ENCODE assay signal across 18 cellular contexts in the genomic region with DNA sequence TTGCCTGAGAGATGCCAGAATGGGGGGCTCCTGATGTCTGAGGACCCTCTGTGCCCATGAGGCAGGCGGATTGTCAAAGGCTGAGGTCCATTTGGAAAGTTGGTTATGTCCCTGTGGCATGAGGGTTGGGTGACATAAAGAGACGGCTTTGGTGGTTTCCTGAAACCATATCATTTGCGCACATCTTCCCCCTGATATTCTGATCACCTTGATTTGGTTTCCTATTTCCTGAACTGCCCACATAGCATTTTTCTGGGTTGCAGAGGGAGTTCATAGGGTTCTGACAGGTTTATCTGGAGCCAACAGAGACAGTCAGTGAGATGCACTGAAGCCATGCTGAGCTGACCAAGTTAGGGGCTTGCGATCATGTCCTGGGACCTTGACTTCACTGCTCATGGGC. TPM values are rescaled to one million over a fixed set of nuclear protein-coding genes. Genes with fewer than 3 reads are reported as not detected.
DNase-seq lines count a peak whose midpoint lies in the region; ATAC-seq and TF ChIP-seq lines count a peak whose summit lies in the region.
"Had no signal": no experiment of that assay in that cellular context is flagged by ENCODE, and none has a peak within 500 bp of the region (broad histone marks: within the 10 kb centered on the region; RNA-seq: fewer than 3 reads in every experiment).

No MANE protein-coding gene starts in this region.

- no peaks in the 10 kb centered on the region for H3F3A ChIP-seq in Loucy (ENCODE audit: low read depth)

- intact Hi-C loops in left ventricle myocardium inferior (cut with micrococcal nuclease), result loop anchor here (10.0 kb wide), 1 partner anchor 331 kb away; a partner anchor contains a TSS

- no peaks in the 10 kb centered on the region for H3K9me3 Mint-ChIP-seq in activated CD8-positive, alpha-beta memory T cell treated with anti-CD3 and anti-CD28 coated beads, Interleukin-2, amount 10 ng/mL, durations not matched to agents 7 days and 5 days (ENCODE audit: low read depth)

- CTCF ChIA-PET in activated CD8-positive, alpha-beta memory T cell treated with anti-CD3 and anti-CD28 coated beads, Interleukin-2, amount 10 ng/mL, durations not matched to agents 7 days and 5 days (lab: Charles Lee), result interaction anchor here (3.9 kb wide), 1 partner anchor 333 kb away, joined by 19 read pairs; no protein-coding TSS in a partner anchor

- H2AFZ ChIP-seq in Loucy (ENCODE audit: low read length), result no peak overlapping the region

- peak overlapping the region; percentile 97 for H3K27ac ChIP-seq in neutrophil
- no peak overlapping the region for H3K27ac ChIP-seq in left ventricle myocardium inferior (replicated peaks)

- H3K4me1 ChIP-seq in Loucy (ENCODE audit: insufficient read depth, low read length, poor library complexity, severe bottlenecking), result peaks cover 10% of the 10 kb centered on the region
- peaks cover 75 to 81% of the 10 kb centered on the region in 2 experiments for H3K4me1 ChIP-seq in neutrophil (ENCODE audit: control insufficient read depth in 1 of 2, insufficient read depth in 1 of 2, low read depth in 1 of 2, low read length in 1 of 2)
- H3K4me1 ChIP-seq in left ventricle myocardium inferior, result peaks cover 4% of the 10 kb centered on the region

- peaks cover 28% of the 10 kb centered on the region for H3K4me1 Mint-ChIP-seq in activated CD8-positive, alpha-beta memory T cell treated with anti-CD3 and anti-CD28 coated beads, Interleukin-2, amount 10 ng/mL, durations not matched to agents 7 days and 5 days

- H3K9me3 ChIP-seq in Loucy (ENCODE audit: insufficient read depth, low read depth, low read length), result no peaks in the 10 kb centered on the region
- H3K9me3 ChIP-seq in neutrophil, result no peaks in the 10 kb centered on the region
- H3K9me3 ChIP-seq in left ventricle myocardium inferior (replicated peaks), result no peaks in the 10 kb centered on the region

- no peaks in the 10 kb centered on the region for H3K36me3 ChIP-seq in Loucy (ENCODE audit: insufficient read depth, low read length)
- peaks cover 5% of the 10 kb centered on the region for H3K36me3 ChIP-seq in neutrophil
- H3K36me3 ChIP-seq in left ventricle myocardium inferior, result no peaks in the 10 kb centered on the region

- peak overlapping the region; percentile 5 for H3K4me2 ChIP-seq in Loucy (ENCODE audit: low read depth, low read length, poor library complexity, severe bottlenecking)

- H3K9me2 ChIP-seq in Loucy (replicated peaks; ENCODE audit: low read depth, low read length), result no peaks in the 10 kb centered on the region

- no peaks in the 10 kb centered on the region for H4K20me1 ChIP-seq in Loucy (ENCODE audit: insufficient read depth, low read length, poor library complexity, severe bottlenecking)

- no peak for DNase-seq in activated CD8-positive, alpha-beta memory T cell treated with anti-CD3 and anti-CD28 coated beads, Interleukin-2, amount 10 ng/mL, durations not matched to agents 7 days and 5 days
- DNase-seq in activated CD8-positive, alpha-beta memory T cell treated with anti-CD3 and anti-CD28 coated beads, Interleukin-2, amount 50 U/mL, for 4 hours, result no peak
- DNase-seq in central memory CD4-positive, alpha-beta T cell, result peak; percentile 36
- DNase-seq in left ventricle myocardium inferior, result no peak
- no peak for DNase-seq in DMS79 treated with DMSO at 0.1 percent for 48 hours (lab: John Stamatoyannopoulos, UW)
- DNase-seq: 8988T, NCI-H1436, NCI-H2029, NCI-H2171, NCI-H446, NCI-H69, SHP77 had no signal

- peaks cover 60% of the 10 kb centered on the region for H3K27me3 Mint-ChIP-seq in activated CD8-positive, alpha-beta memory T cell treated with anti-CD3 and anti-CD28 coated beads, Interleukin-2, amount 10 ng/mL, durations not matched to agents 7 days and 5 days

- no peaks in the 10 kb centered on the region for H3K79me2 ChIP-seq in Loucy (ENCODE audit: insufficient read depth, low read length)

- no peak overlapping the region for H3K4me3 Mint-ChIP-seq in activated CD8-positive, alpha-beta memory T cell treated with anti-CD3 and anti-CD28 coated beads, Interleukin-2, amount 10 ng/mL, durations not matched to agents 7 days and 5 days

- H3K4me3 ChIP-seq in Loucy (ENCODE audit: low read length, poor library complexity, severe bottlenecking), result no peak overlapping the region
- H3K4me3 ChIP-seq in neutrophil (ENCODE audit: low read depth in 1 of 2, low read length in 1 of 2), result peak overlapping the region; percentile 85 to 99
- H3K4me3 ChIP-seq in left ventricle myocardium inferior, result no peak overlapping the region

- TF ChIP-seq CTCF in Loucy (conservative IDR thresholded peaks at IDR 0.05; ENCODE audit: low read length), result no peak
- TF ChIP-seq CTCF in neutrophil (IDR thresholded peaks at IDR 0.05), result no peak
- TF ChIP-seq CTCF in left ventricle myocardium inferior (IDR thresholded peaks at IDR 0.05; ENCODE audit: borderline replicate concordance), result no peak

- H3K36me3 Mint-ChIP-seq in activated CD8-positive, alpha-beta memory T cell treated with anti-CD3 and anti-CD28 coated beads, Interleukin-2, amount 10 ng/mL, durations not matched to agents 7 days and 5 days, result no peaks in the 10 kb centered on the region

- no peak overlapping the region for H3K27ac Mint-ChIP-seq in activated CD8-positive, alpha-beta memory T cell treated with anti-CD3 and anti-CD28 coated beads, Interleukin-2, amount 10 ng/mL, durations not matched to agents 7 days and 5 days
- H3K27ac Mint-ChIP-seq: IgD-negative memory B cell had no signal

- H3K27me3 ChIP-seq in Loucy (ENCODE audit: insufficient read depth, low read length, poor library complexity, severe bottlenecking), result no peaks in the 10 kb centered on the region
- no peaks in the 10 kb centered on the region for H3K27me3 ChIP-seq in neutrophil
- H3K27me3 ChIP-seq in left ventricle myocardium inferior (ENCODE audit: low read depth), result peaks cover 11% of the 10 kb centered on the region

- H3K9ac ChIP-seq in Loucy (ENCODE audit: low read depth, low read length, poor library complexity, severe bottlenecking), result no peak overlapping the region

- peak; percentile 16 for ATAC-seq in activated CD8-positive, alpha-beta memory T cell treated with anti-CD3 and anti-CD28 coated beads, Interleukin-2, amount 10 ng/mL, durations not matched to agents 7 days and 5 days
- no peak for ATAC-seq in HG03460 (IDR thresholded peaks at IDR 0.05; ENCODE audit: unreplicated experiment)

RNA-seq across cellular contexts. Expression of a gene that starts 15.7 kb away (rescaled TPM):
- total RNA-seq in activated CD8-positive, alpha-beta memory T cell treated with anti-CD3 and anti-CD28 coated beads, Interleukin-2, amount 10 ng/mL, durations not matched to agents 7 days and 5 days, result under 1 TPM; 0.12 to 0.20 TPM
- not detected for total RNA-seq in left ventricle myocardium inferior
- total RNA-seq: H1, HT1080 had no signal

RNA-seq across cellular contexts. Expression of a gene that starts 22.4 kb away (rescaled TPM):
- 10 to 100 TPM; 58.8 to 59.0 TPM for total RNA-seq in activated CD8-positive, alpha-beta memory T cell treated with anti-CD3 and anti-CD28 coated beads, Interleukin-2, amount 10 ng/mL, durations not matched to agents 7 days and 5 days
- total RNA-seq in left ventricle myocardium inferior, result 25.0 TPM

RNA-seq across cellular contexts. Expression of a gene that starts 30.3 kb away (rescaled TPM):
- 1,000 to 10,000 TPM; 1,612 to 1,903 TPM for total RNA-seq in activated CD8-positive, alpha-beta memory T cell treated with anti-CD3 and anti-CD28 coated beads, Interleukin-2, amount 10 ng/mL, durations not matched to agents 7 days and 5 days
- total RNA-seq in left ventricle myocardium inferior, result 960 TPM

Comparison
In these comparisons a context has a peak if more than half of its experiments do, and no peak if none do; other contexts are left out.
1. H3K4me3 ChIP-seq: peak in neutrophil (2 of 2); none in Loucy (single experiment) and left ventricle myocardium inferior (single experiment).